ENCODE assay signal across 8 cellular contexts in genomic region chr16:74700206-74701040, GRCh38. TPM values are rescaled to one million over a fixed set of nuclear protein-coding genes. Genes with fewer than 3 reads are reported as not detected.
DNase-seq lines count a peak whose midpoint lies in the region; ATAC-seq and TF ChIP-seq lines count a peak whose summit lies in the region.

Gene MLKL, minus strand, starts transcription at chr16:74700862. Its CDS starts 5,105 bp downstream, at chr16:74695757.

- WGBS in liver = 3% methylated on average over 48 of the region's 48 CpGs

- peak; percentile 46 for ATAC-seq in GM21529 (IDR thresholded peaks at IDR 0.05; ENCODE audit: unreplicated experiment)

- DNase-seq in EH (ENCODE audit: low read depth) (peak; percentile 74), LHCN-M2 (ENCODE audit: low read depth) (peak; percentile 45), NCI-H2029 (lab: John Stamatoyannopoulos, UW) (no peak)
- DNase-seq in activated CD4-positive, CD25-positive, alpha-beta regulatory T cell (lab: John Stamatoyannopoulos, UW) = peak; percentile 13 to 39 (median 26)
- DNase-seq in central memory CD4-positive, alpha-beta T cell = peak; percentile 51
- peak; percentile 39 to 45 (median 41) for DNase-seq in stimulated activated CD4-positive, alpha-beta T cell treated with anti-CD3 and anti-CD28 coated beads, TNF-alpha, amount 100 ng/mL, for 4 hours (ENCODE audit: low read depth in 3 of 3)

- peak within 1 kb of the TSS; percentile 45 to 98 (median 60) for H3K4me3 ChIP-seq in liver (ENCODE audit: low read depth in 1 of 3, low read length in 3 of 3)

- no peak for TF ChIP-seq RAD21 in liver (IDR thresholded peaks at IDR 0.05)

- no peak for TF ChIP-seq CTCF in liver (IDR thresholded peaks at IDR 0.05; ENCODE audit: low read depth, low read length, missing input control)

- H3K27me3 ChIP-seq in liver (ENCODE audit: control insufficient read depth in 4 of 4, insufficient read depth in 4 of 4, low read length in 3 of 4) = no peaks in the 10 kb centered on the region

- peaks cover 0 to 39% (median 6%) of the 10 kb centered on the region in 4 donors for H3K4me1 ChIP-seq in liver (ENCODE audit: control insufficient read depth in 4 of 4, insufficient read depth in 4 of 4, low read length in 3 of 4)

- H3K36me3 ChIP-seq in liver (ENCODE audit: control insufficient read depth in 4 of 4, insufficient read depth in 3 of 4, low read depth in 1 of 4, low read length in 3 of 4) = no peaks in the 10 kb centered on the region

- peak within 1 kb of the TSS; percentile 74 to 96 for H3K27ac ChIP-seq in liver (ENCODE audit: low read depth in 1 of 2, low read length in 2 of 2)

- peak within 1 kb of the TSS; percentile 70 to 91 for H3K9ac ChIP-seq in liver (ENCODE audit: low read depth in 1 of 2, low read length in 2 of 2)

- no peaks in the 10 kb centered on the region for H3K9me3 ChIP-seq in liver (ENCODE audit: control insufficient read depth in 4 of 4, low read length in 3 of 4)

TF ChIP-seq in liver, 16 proteins besides CTCF, POLR2A, EP300 and RAD21:
- peak; percentile 53 for TF ChIP-seq SP1 (IDR thresholded peaks at IDR 0.05)
- peak; percentile 42 for TF ChIP-seq YY1 (IDR thresholded peaks at IDR 0.05)
- no peak for TF ChIP-seq FOXA1 (IDR thresholded peaks at IDR 0.05)
- peak; percentile 42 for TF ChIP-seq REST (IDR thresholded peaks at IDR 0.05)
- TF ChIP-seq TAF1 (conservative IDR thresholded peaks at IDR 0.05) = peak; percentile 68
- no peak for TF ChIP-seq HNF4A (conservative IDR thresholded peaks at IDR 0.05)
- TF ChIP-seq ZBTB33 (IDR thresholded peaks at IDR 0.05) = no peak
- no peak for TF ChIP-seq GABPA (IDR thresholded peaks at IDR 0.05 in 1 of 2, conservative IDR thresholded peaks at IDR 0.05 in 1 of 2)
- TF ChIP-seq MAX (IDR thresholded peaks at IDR 0.05) = peak; percentile 54

RNA-seq across cellular contexts. Expression of gene MLKL, which starts in this region (rescaled TPM):
- total RNA-seq in LHCN-M2 (2014; rRNA removed) (9.4 and 10.4 TPM in 2 replicates), liver (1 to 10 TPM; 4.1 to 7.6 TPM)
- 4.1 TPM for polyA plus RNA-seq in LHCN-M2 (2012)
- 1 to 10 TPM; 2.5 to 3.2 TPM for polyA plus RNA-seq in liver
